ENCODE assay signal across 30 cellular contexts in genomic region chr12:26345471-26346003, GRCh38.
DNase-seq lines count a peak whose midpoint lies in the region; ATAC-seq and TF ChIP-seq lines count a peak whose summit lies in the region.
"Had no signal": no experiment of that assay in that cellular context is flagged by ENCODE, and none has a peak within 500 bp of the region (broad histone marks: within the 10 kb centered on the region; RNA-seq: fewer than 3 reads in every experiment).

No MANE protein-coding gene starts in this region.

- POLR2A ChIA-PET in activated CD4-positive, alpha-beta T cell treated with anti-CD3 and anti-CD28 coated beads, Interleukin-2, amount 10 ng/mL, durations not matched to agents 7 days and 5 days (lab: Charles Lee): no interaction called here

- H3K27ac ChIP-seq in right lobe of liver (no peak overlapping the region), adrenal gland (no peak overlapping the region)
- H3K27ac ChIP-seq: body of pancreas, gastrocnemius medialis, neutrophil, psoas muscle, WERI-Rb-1 had no signal

- peaks cover 21% of the 10 kb centered on the region for H3K4me1 Mint-ChIP-seq in activated CD4-positive, alpha-beta T cell treated with anti-CD3 and anti-CD28 coated beads, Interleukin-2, amount 10 ng/mL, durations not matched to agents 7 days and 5 days
- H3K4me1 Mint-ChIP-seq in T-helper 2 cell treated with Interferon-gamma antibody and Interleukin-4, amounts not matched to agents 5 μg/mL and 100 μg/mL, for 36 hours (ENCODE audit: low read depth): peaks cover 20% of the 10 kb centered on the region

- DNase-seq in activated CD4-positive, alpha-beta T cell treated with anti-CD3 and anti-CD28 coated beads, Interleukin-2, amount 10 ng/mL, durations not matched to agents 7 days and 5 days: peak; percentile 25
- no peak for DNase-seq in activated CD4-positive, alpha-beta T cell treated with anti-CD3 and anti-CD28 coated beads for 4 hours
- no peak for DNase-seq in T-helper 2 cell treated with Interferon-gamma antibody and Interleukin-4, amounts not matched to agents 5 μg/mL and 100 μg/mL, for 36 hours (ENCODE audit: low spot score)
- DNase-seq in retinal pigment epithelial cell (ENCODE audit: low read depth) (peak; percentile 40), right lobe of liver (no peak), adrenal gland (no peak)
- DNase-seq: activated CD4-positive, alpha-beta T cell treated with anti-CD3 and anti-CD28 coated beads, Interleukin-2, amount 50 U/mL, for 4 hours; AML-193; body of pancreas; CD4-positive, alpha-beta memory T cell; gastrocnemius medialis; H9; hypothalamus; immature natural killer cell; Karpas-422; mesenchymal stem cell; NCI-H1694 treated with DMSO at 0.1 percent for 48 hours; NCI-H2171; NCI-H524; psoas muscle; Right ventricle myocardium superior; stimulated activated CD8-positive, alpha-beta memory T cell treated with anti-CD3 and anti-CD28 coated beads, Interleukin-4, amount 100 ng/mL, for 48 hours; T1000; trophoblast cell; WERI-Rb-1 had no signal

- no peaks in the 10 kb centered on the region for H3K27me3 ChIP-seq in right lobe of liver
- no peaks in the 10 kb centered on the region for H3K27me3 ChIP-seq in adrenal gland
- H3K27me3 ChIP-seq: body of pancreas, gastrocnemius medialis, neutrophil had no signal

- H3K9me3 ChIP-seq in right lobe of liver (no peaks in the 10 kb centered on the region), adrenal gland (replicated peaks in 1 of 3) (no peaks in the 10 kb centered on the region)
- H3K9me3 ChIP-seq: body of pancreas, gastrocnemius medialis, neutrophil, psoas muscle had no signal

- H3K36me3 ChIP-seq in right lobe of liver (peaks cover 0 to 3% (median under 1%) of the 10 kb centered on the region in 4 donors), adrenal gland (replicated peaks in 1 of 2) (no peaks in the 10 kb centered on the region)
- H3K36me3 ChIP-seq: gastrocnemius medialis, neutrophil, WERI-Rb-1 had no signal

- H3K27ac Mint-ChIP-seq in activated CD4-positive, alpha-beta T cell treated with anti-CD3 and anti-CD28 coated beads, Interleukin-2, amount 10 ng/mL, durations not matched to agents 7 days and 5 days: no peak overlapping the region
- H3K27ac Mint-ChIP-seq in T-helper 2 cell treated with Interferon-gamma antibody and Interleukin-4, amounts not matched to agents 5 μg/mL and 100 μg/mL, for 36 hours: peak overlapping the region; percentile 11
- H3K27ac Mint-ChIP-seq: activated naive CD4-positive, alpha-beta T cell treated with anti-CD3 and anti-CD28 coated beads, Interleukin-2, amount 50 U/mL, for 72 hours; CD4-positive, alpha-beta memory T cell; H9; immature natural killer cell had no signal

- no peaks in the 10 kb centered on the region for H3K27me3 Mint-ChIP-seq in activated CD4-positive, alpha-beta T cell treated with anti-CD3 and anti-CD28 coated beads, Interleukin-2, amount 10 ng/mL, durations not matched to agents 7 days and 5 days
- no peaks in the 10 kb centered on the region for H3K27me3 Mint-ChIP-seq in T-helper 2 cell treated with Interferon-gamma antibody and Interleukin-4, amounts not matched to agents 5 μg/mL and 100 μg/mL, for 36 hours (ENCODE audit: low read depth)
- H3K27me3 Mint-ChIP-seq: CD4-positive, alpha-beta memory T cell had no signal

- WGBS in right lobe of liver (ENCODE audit: insufficient coverage, low coverage, low lambda C conversion rate, missing lambda C conversion rate): 79% methylated on average over 2 of the region's 2 CpGs
- 77 to 89% (median 82%) methylated on average over 2 of the region's 2 CpGs for WGBS in adrenal gland, 4 donors

- H3K36me3 Mint-ChIP-seq in activated CD4-positive, alpha-beta T cell treated with anti-CD3 and anti-CD28 coated beads, Interleukin-2, amount 10 ng/mL, durations not matched to agents 7 days and 5 days (ENCODE audit: low read depth): peaks cover 7% of the 10 kb centered on the region
- H3K36me3 Mint-ChIP-seq in T-helper 2 cell treated with Interferon-gamma antibody and Interleukin-4, amounts not matched to agents 5 μg/mL and 100 μg/mL, for 36 hours (ENCODE audit: low read depth): peaks cover 1% of the 10 kb centered on the region

- ATAC-seq in HG03460 (IDR thresholded peaks at IDR 0.05; ENCODE audit: unreplicated experiment): peak; percentile 54
- ATAC-seq in right lobe of liver: no peak
- ATAC-seq in GM18519 (IDR thresholded peaks at IDR 0.05; ENCODE audit: low FRiP score, unreplicated experiment): no peak
- ATAC-seq: activated naive CD4-positive, alpha-beta T cell treated with anti-CD3 and anti-CD28 coated beads, Interleukin-2, amount 50 U/mL, for 72 hours; body of pancreas; gastrocnemius medialis; left lobe of liver; psoas muscle had no signal

- H3K9me3 Mint-ChIP-seq in activated CD4-positive, alpha-beta T cell treated with anti-CD3 and anti-CD28 coated beads, Interleukin-2, amount 10 ng/mL, durations not matched to agents 7 days and 5 days: no peaks in the 10 kb centered on the region
- H3K9me3 Mint-ChIP-seq in T-helper 2 cell treated with Interferon-gamma antibody and Interleukin-4, amounts not matched to agents 5 μg/mL and 100 μg/mL, for 36 hours: no peaks in the 10 kb centered on the region
- H3K9me3 Mint-ChIP-seq: activated naive CD4-positive, alpha-beta T cell treated with anti-CD3 and anti-CD28 coated beads, Interleukin-2, amount 50 U/mL, for 72 hours; CD4-positive, alpha-beta memory T cell; H9; immature natural killer cell had no signal

- H3K4me3 Mint-ChIP-seq in activated CD4-positive, alpha-beta T cell treated with anti-CD3 and anti-CD28 coated beads, Interleukin-2, amount 10 ng/mL, durations not matched to agents 7 days and 5 days: no peak overlapping the region
- H3K4me3 Mint-ChIP-seq in T-helper 2 cell treated with Interferon-gamma antibody and Interleukin-4, amounts not matched to agents 5 μg/mL and 100 μg/mL, for 36 hours: peak overlapping the region; percentile 30
- H3K4me3 Mint-ChIP-seq: CD4-positive, alpha-beta memory T cell; H9; immature natural killer cell had no signal

- TF ChIP-seq CTCF in retinal pigment epithelial cell (conservative IDR thresholded peaks at IDR 0.05; ENCODE audit: low read depth, low read length) (no peak), right lobe of liver (IDR thresholded peaks at IDR 0.05) (no peak), adrenal gland (IDR thresholded peaks at IDR 0.05) (no peak)

- H3K4me3 ChIP-seq in retinal pigment epithelial cell (ENCODE audit: low read length) (no peak overlapping the region), right lobe of liver (no peak overlapping the region), adrenal gland (no peak overlapping the region)
- H3K4me3 ChIP-seq: body of pancreas, gastrocnemius medialis, psoas muscle had no signal

- no peak for TF ChIP-seq POLR2A in right lobe of liver (IDR thresholded peaks at IDR 0.05)
- TF ChIP-seq POLR2A in adrenal gland (IDR thresholded peaks at IDR 0.05): no peak

- CTCF ChIA-PET in activated CD4-positive, alpha-beta T cell treated with anti-CD3 and anti-CD28 coated beads, Interleukin-2, amount 10 ng/mL, durations not matched to agents 7 days and 5 days (lab: Charles Lee): no interaction called here

- H3K4me1 ChIP-seq in right lobe of liver (no peaks in the 10 kb centered on the region), adrenal gland (replicated peaks in 1 of 2) (no peaks in the 10 kb centered on the region)
- H3K4me1 ChIP-seq: body of pancreas, gastrocnemius medialis, psoas muscle had no signal

- intact Hi-C loops in right lobe of liver (cut with DNase I) (no loop called here), adrenal gland (cut with DNase I) (no loop called here)

Comparison
In these comparisons a context has a peak if more than half of its experiments do, and no peak if none do; other contexts are left out.
1. DNase-seq: peak in activated CD4-positive, alpha-beta T cell treated with anti-CD3 and anti-CD28 coated beads, Interleukin-2, amount 10 ng/mL, durations not matched to agents 7 days and 5 days (single experiment) and retinal pigment epithelial cell (single experiment); none in activated CD4-positive, alpha-beta T cell treated with anti-CD3 and anti-CD28 coated beads for 4 hours (0 of 2), T-helper 2 cell treated with Interferon-gamma antibody and Interleukin-4, amounts not matched to agents 5 μg/mL and 100 μg/mL, for 36 hours (single experiment), right lobe of liver (0 of 3) and adrenal gland (0 of 7).